ENCODE assay signal across 7 cellular contexts in the genomic region with DNA sequence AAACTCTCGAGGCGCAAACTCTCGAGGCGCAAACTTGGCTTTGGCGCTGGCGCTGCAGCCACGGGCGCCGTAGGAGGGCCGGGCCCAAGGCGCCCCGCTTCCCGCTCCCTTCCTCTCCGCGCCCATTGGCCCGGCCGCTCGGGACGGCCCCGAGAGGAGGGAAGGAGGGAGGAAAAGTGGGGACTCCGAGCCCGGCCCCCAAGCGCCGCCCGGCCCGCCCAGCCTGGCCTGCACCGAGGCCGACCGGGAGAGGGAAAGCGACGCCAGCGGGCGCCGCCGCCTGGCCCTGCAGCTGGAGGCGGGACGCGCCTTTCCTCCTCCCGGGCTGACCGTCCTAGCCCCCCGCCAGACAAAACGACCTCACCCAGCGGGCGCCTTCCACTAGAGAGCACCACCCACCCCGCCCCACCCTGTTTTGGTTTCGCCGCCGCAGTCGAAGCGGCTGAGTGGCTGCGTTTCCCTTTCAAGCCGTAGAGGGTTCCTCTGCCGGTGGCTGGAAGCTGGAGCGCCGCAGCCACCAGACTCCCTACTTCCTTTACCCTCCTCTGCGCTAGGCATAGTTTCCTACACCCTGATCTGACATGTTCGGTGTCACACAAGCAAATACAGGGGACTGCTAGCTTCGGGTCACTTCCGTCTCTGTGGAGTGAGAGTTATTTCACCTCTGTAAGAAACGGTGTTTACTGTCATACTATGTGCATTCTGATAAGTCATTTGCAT.
DNase-seq lines count a peak whose midpoint lies in the region; ATAC-seq and TF ChIP-seq lines count a peak whose summit lies in the region.

A gene with protein sequence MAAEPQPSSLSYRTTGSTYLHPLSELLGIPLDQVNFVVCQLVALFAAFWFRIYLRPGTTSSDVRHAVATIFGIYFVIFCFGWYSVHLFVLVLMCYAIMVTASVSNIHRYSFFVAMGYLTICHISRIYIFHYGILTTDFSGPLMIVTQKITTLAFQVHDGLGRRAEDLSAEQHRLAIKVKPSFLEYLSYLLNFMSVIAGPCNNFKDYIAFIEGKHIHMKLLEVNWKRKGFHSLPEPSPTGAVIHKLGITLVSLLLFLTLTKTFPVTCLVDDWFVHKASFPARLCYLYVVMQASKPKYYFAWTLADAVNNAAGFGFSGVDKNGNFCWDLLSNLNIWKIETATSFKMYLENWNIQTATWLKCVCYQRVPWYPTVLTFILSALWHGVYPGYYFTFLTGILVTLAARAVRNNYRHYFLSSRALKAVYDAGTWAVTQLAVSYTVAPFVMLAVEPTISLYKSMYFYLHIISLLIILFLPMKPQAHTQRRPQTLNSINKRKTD (minus strand): TSS at position 78 of the 720 bp plus-strand sequence. CDS start 235 bp downstream, outside the sequence.

- H3K36me3 ChIP-seq in brain microvascular endothelial cell (replicated peaks) = no peaks in the 10 kb centered on the region
- H3K36me3 ChIP-seq in iPS-20b (ENCODE audit: insufficient read depth, low read depth, low read length) = no peaks in the 10 kb centered on the region

- H3K27ac ChIP-seq in brain microvascular endothelial cell (peak within 1 kb of the TSS; percentile 53), iPS-20b (ENCODE audit: low read length) (no peak within 1 kb of the TSS), skin epidermis (peak within 1 kb of the TSS; percentile 25 to 95 (median 89))

- no peaks in the 10 kb centered on the region for H3K9me3 ChIP-seq in iPS-20b (ENCODE audit: insufficient read depth, low read depth, low read length)

- TF ChIP-seq CTCF in brain microvascular endothelial cell (IDR thresholded peaks at IDR 0.05; ENCODE audit: low read depth, low read length, missing control alignments) = no peak

- no peaks in the 10 kb centered on the region for H3K27me3 ChIP-seq in brain microvascular endothelial cell (replicated peaks)
- H3K27me3 ChIP-seq in iPS-20b (ENCODE audit: insufficient read depth, low read length) = peaks cover 25% of the 10 kb centered on the region

- H3K9ac ChIP-seq in iPS-20b (ENCODE audit: low read depth, low read length) = peak within 1 kb of the TSS; percentile 67; the same call in 1 of the 2 replicates

- ATAC-seq in GM18508 (IDR thresholded peaks at IDR 0.05; ENCODE audit: insufficient read depth, unreplicated experiment) (peak; percentile 46), HG02943 (IDR thresholded peaks at IDR 0.05; ENCODE audit: low read depth, unreplicated experiment) (peak; percentile 70)

- in situ Hi-C loops in brain microvascular endothelial cell (cut with HindIII; ENCODE audit: low pct_ligation_motif_present, low sequenced_read_pairs) = no loop called here

- H3K4me3 ChIP-seq in brain microvascular endothelial cell (ENCODE audit: low read depth, low read length) (peak within 1 kb of the TSS; percentile 88), iPS-20b (ENCODE audit: low read length) (peak within 1 kb of the TSS; percentile 85), skin epidermis (peak within 1 kb of the TSS; percentile 57 to 89 (median 71))

- DNase-seq in NCI-H2029 (lab: John Stamatoyannopoulos, UW) = peak; percentile 98
- peak; percentile 90 for DNase-seq in T1000 (lab: John Stamatoyannopoulos, UW)
- DNase-seq in brain microvascular endothelial cell = peak; percentile 76

- H3K4me1 ChIP-seq in iPS-20b (ENCODE audit: insufficient read depth, low read length) = peaks cover 16% of the 10 kb centered on the region
